In genomic region chr11:6321961-6322362, GRCh38 we compare ENCODE assay signal across 2 cellular contexts.
TF ChIP-seq lines count a peak whose summit lies in the region.

No MANE protein-coding gene starts in this region.

TF ChIP-seq in GM23338, 12 proteins besides CTCF, POLR2A, EP300 and RAD21:
- no peak for TF ChIP-seq ETS1 (IDR thresholded peaks at IDR 0.05)

TF ChIP-seq in PFSK-1, 5 proteins besides CTCF, POLR2A, EP300 and RAD21 (continued from another document):
- TF ChIP-seq REST (IDR thresholded peaks at IDR 0.05; ENCODE audit: insufficient read depth in 1 of 2, low read depth in 2 of 2, low read length in 2 of 2) = no peak
